In the genomic region with DNA sequence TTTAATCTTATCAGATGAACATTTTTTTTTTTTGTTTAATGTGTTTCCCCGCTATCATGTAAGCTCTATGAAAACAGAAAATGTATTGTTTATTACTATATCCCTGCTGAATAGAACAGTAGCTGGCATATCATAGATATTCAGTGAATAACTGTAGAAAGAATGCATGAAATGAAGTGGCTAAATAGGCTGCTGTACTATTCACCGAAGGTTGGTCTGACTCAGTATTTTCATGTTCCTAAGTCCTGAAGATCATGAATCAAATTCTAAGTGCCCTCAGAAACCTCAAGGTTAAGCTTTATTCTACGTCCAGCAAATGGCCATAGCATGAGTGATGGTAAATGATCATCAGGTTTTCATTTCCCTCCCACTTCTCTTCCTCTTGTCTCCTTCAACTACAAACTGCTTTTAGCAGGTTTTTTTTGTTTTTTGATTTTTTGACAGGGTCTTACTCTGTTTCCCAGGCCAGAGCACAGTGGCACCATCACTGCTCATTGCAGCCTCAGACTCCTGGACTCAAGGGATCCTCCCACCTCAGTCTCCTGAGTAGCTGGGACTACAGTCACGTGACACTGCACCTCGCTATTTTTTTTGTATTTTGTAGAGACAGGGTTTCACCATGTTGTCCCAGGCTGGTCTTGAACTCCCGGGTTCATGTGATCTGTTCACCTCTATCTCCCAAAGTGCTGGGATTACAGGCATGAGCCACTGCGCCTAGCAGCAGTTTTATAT, we compare ENCODE assay signal across 1 cellular context.
TF ChIP-seq lines count a peak whose summit lies in the region.

No MANE protein-coding gene starts in this region.

TF ChIP-seq in HCT116, 20 proteins besides CTCF, POLR2A, EP300 and RAD21 (continued from another document):
- TF ChIP-seq, protein P1, sequence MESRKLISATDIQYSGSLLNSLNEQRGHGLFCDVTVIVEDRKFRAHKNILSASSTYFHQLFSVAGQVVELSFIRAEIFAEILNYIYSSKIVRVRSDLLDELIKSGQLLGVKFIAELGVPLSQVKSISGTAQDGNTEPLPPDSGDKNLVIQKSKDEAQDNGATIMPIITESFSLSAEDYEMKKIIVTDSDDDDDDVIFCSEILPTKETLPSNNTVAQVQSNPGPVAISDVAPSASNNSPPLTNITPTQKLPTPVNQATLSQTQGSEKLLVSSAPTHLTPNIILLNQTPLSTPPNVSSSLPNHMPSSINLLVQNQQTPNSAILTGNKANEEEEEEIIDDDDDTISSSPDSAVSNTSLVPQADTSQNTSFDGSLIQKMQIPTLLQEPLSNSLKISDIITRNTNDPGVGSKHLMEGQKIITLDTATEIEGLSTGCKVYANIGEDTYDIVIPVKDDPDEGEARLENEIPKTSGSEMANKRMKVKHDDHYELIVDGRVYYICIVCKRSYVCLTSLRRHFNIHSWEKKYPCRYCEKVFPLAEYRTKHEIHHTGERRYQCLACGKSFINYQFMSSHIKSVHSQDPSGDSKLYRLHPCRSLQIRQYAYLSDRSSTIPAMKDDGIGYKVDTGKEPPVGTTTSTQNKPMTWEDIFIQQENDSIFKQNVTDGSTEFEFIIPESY (IDR thresholded peaks at IDR 0.05; ENCODE audit: extremely low read depth, insufficient replicate concordance, low read length) = no peak
- TF ChIP-seq, protein P2, sequence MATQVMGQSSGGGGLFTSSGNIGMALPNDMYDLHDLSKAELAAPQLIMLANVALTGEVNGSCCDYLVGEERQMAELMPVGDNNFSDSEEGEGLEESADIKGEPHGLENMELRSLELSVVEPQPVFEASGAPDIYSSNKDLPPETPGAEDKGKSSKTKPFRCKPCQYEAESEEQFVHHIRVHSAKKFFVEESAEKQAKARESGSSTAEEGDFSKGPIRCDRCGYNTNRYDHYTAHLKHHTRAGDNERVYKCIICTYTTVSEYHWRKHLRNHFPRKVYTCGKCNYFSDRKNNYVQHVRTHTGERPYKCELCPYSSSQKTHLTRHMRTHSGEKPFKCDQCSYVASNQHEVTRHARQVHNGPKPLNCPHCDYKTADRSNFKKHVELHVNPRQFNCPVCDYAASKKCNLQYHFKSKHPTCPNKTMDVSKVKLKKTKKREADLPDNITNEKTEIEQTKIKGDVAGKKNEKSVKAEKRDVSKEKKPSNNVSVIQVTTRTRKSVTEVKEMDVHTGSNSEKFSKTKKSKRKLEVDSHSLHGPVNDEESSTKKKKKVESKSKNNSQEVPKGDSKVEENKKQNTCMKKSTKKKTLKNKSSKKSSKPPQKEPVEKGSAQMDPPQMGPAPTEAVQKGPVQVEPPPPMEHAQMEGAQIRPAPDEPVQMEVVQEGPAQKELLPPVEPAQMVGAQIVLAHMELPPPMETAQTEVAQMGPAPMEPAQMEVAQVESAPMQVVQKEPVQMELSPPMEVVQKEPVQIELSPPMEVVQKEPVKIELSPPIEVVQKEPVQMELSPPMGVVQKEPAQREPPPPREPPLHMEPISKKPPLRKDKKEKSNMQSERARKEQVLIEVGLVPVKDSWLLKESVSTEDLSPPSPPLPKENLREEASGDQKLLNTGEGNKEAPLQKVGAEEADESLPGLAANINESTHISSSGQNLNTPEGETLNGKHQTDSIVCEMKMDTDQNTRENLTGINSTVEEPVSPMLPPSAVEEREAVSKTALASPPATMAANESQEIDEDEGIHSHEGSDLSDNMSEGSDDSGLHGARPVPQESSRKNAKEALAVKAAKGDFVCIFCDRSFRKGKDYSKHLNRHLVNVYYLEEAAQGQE (IDR thresholded peaks at IDR 0.05; ENCODE audit: low read depth) = no peak
- no peak for TF ChIP-seq CBX3 (IDR thresholded peaks at IDR 0.05; ENCODE audit: low read depth)
- TF ChIP-seq SRF (IDR thresholded peaks at IDR 0.05; ENCODE audit: low read depth) = no peak
- no peak for TF ChIP-seq EZH2phosphoT487 (IDR thresholded peaks at IDR 0.05; ENCODE audit: borderline replicate concordance)
